ENCODE assay signal across 8 cellular contexts in genomic region chr10:92914478-92915066, GRCh38.
DNase-seq lines count a peak whose midpoint lies in the region; ATAC-seq, FAIRE-seq and TF ChIP-seq lines count a peak whose summit lies in the region.

No MANE protein-coding gene starts in this region.

- TF ChIP-seq EP300 in GM12878 (IDR thresholded peaks at IDR 0.05; ENCODE audit: borderline replicate concordance in 1 of 2, control insufficient read depth in 1 of 2, low read depth in 2 of 2, low read length in 2 of 2), result no peak

- RAD21 ChIA-PET in GM12878 (lab: Charles Lee; ENCODE audit: unreplicated experiment), result interaction anchor here (0.9 to 1.3 kb wide), 3 partner anchors 20 to 51 kb away, joined by 3 to 4 read pairs (median 3); no protein-coding TSS in a partner anchor

- H3K36me3 Mint-ChIP-seq in CD8-positive, alpha-beta memory T cell, result peaks cover 4 to 19% (median 4%) of the 10 kb centered on the region in 3 donors

- H3K27ac Mint-ChIP-seq in CD8-positive, alpha-beta memory T cell, result peak overlapping the region in 1 of 8 donors; percentile 47

- SMC1A ChIA-PET in GM12878 (lab: Charles Lee; ENCODE audit: uncharacterized antibody, unreplicated experiment), result interaction anchor here (1.1 to 1.3 kb wide), 2 partner anchors 51 to 440 kb away, joined by 3 to 6 read pairs; no protein-coding TSS in a partner anchor

- H3K27ac ChIP-seq in CD8-positive, alpha-beta memory T cell (ENCODE audit: low read depth, low read length), result no peak overlapping the region
- H3K27ac ChIP-seq in GM12878 (ENCODE audit: control insufficient read depth, insufficient read depth), result no peak overlapping the region

- H3K4me3 Mint-ChIP-seq in CD8-positive, alpha-beta memory T cell, result no peak overlapping the region

- in situ Hi-C loops in KBM-7 (cut with MboI; ENCODE audit: low pct_unique_long_range_greater_than_20kb, low sequenced_read_pairs) (no loop called here), GM12878 (cut with MboI) (no loop called here)

- DNase-seq in CD8-positive, alpha-beta memory T cell, result peak in 4 of 5 donors; percentile 9 to 24 (median 15)
- peak; percentile 61 for DNase-seq in KBM-7
- peak; percentile 56 for DNase-seq in SK-N-DZ (ENCODE audit: low spot score)
- no peak for DNase-seq in GM12878 (ENCODE audit: low read depth, low spot score)
- peak; percentile 62 for DNase-seq in stimulated activated CD4-positive, alpha-beta T cell treated with anti-CD3 and anti-CD28 coated beads, Interleukin-4, amount 100 ng/mL, for 24 hours

- H3K27me3 Mint-ChIP-seq in CD8-positive, alpha-beta memory T cell, result no peaks in the 10 kb centered on the region

- no peak overlapping the region for H2AFZ ChIP-seq in GM12878 (ENCODE audit: control insufficient read depth, low read depth, low read length)

- BruUV-seq in GM12878 (replicated peaks; lab: Mats Ljungman, UMichigan), result no TSS peak

- CTCF ChIA-PET in CD8-positive, alpha-beta memory T cell (lab: Charles Lee), result interaction anchor here (1.0 to 1.5 kb wide), 2 partner anchors 22 to 27 kb away, joined by 3 read pairs; no protein-coding TSS in a partner anchor
- CTCF ChIA-PET in GM12878 (lab: Yijun Ruan, JAX), result interaction anchor here (0.6 to 3.2 kb wide), 17 partner anchors 9 to 99 kb away, joined by 3 to 21 read pairs (median 5); no protein-coding TSS in a partner anchor

- intact Hi-C loops in GM12878 (cut with micrococcal nuclease; ENCODE audit: unreplicated experiment), result no loop called here

- H4K20me1 ChIP-seq in GM12878 (ENCODE audit: control insufficient read depth, insufficient read depth), result no peaks in the 10 kb centered on the region

- no peaks in the 10 kb centered on the region for H3K4me1 ChIP-seq in CD8-positive, alpha-beta memory T cell (ENCODE audit: insufficient read depth, low read length)
- no peaks in the 10 kb centered on the region for H3K4me1 ChIP-seq in GM12878 (ENCODE audit: control insufficient read depth, insufficient read depth, low read length)

- H3K9me3 ChIP-seq in CD8-positive, alpha-beta memory T cell (ENCODE audit: low read length), result no peaks in the 10 kb centered on the region
- H3K9me3 ChIP-seq in GM12878 (replicated peaks; ENCODE audit: control insufficient read depth, insufficient read depth, low read length), result no peaks in the 10 kb centered on the region

- no peaks in the 10 kb centered on the region for H3K79me2 ChIP-seq in GM12878 (ENCODE audit: control insufficient read depth, insufficient read depth, low read length)

- peak; percentile 77 for ATAC-seq in GM18909 (IDR thresholded peaks at IDR 0.05; ENCODE audit: poor library complexity, unreplicated experiment)
- ATAC-seq in GM12878, result peak; percentile 98
- ATAC-seq in HG02973 (IDR thresholded peaks at IDR 0.05; ENCODE audit: unreplicated experiment), result no peak

- peak; percentile 65 to 81 (median 75) for TF ChIP-seq CTCF in GM12878 (IDR thresholded peaks at IDR 0.05 in 2 of 3, conservative IDR thresholded peaks at IDR 0.05 in 1 of 3; ENCODE audit: control insufficient read depth in 2 of 3, extremely low read depth in 1 of 3, insufficient read depth in 1 of 3, low read depth in 3 of 3, low read length in 3 of 3)

- H3K4me1 Mint-ChIP-seq in CD8-positive, alpha-beta memory T cell, result peaks cover 0 to 5% (median 0%) of the 10 kb centered on the region in 3 donors

- no peak for TF ChIP-seq POLR2A in GM12878 (IDR thresholded peaks at IDR 0.05; ENCODE audit: low read depth, low read length)

- no peaks in the 10 kb centered on the region for H3K36me3 ChIP-seq in CD8-positive, alpha-beta memory T cell (ENCODE audit: insufficient read depth, low read length)
- no peaks in the 10 kb centered on the region for H3K36me3 ChIP-seq in GM12878 (ENCODE audit: control insufficient read depth in 2 of 2, insufficient read depth in 2 of 2, low read length in 1 of 2)

- no peaks in the 10 kb centered on the region for H3K9me3 Mint-ChIP-seq in CD8-positive, alpha-beta memory T cell

- peak; percentile 56 for TF ChIP-seq RAD21 in GM12878 (IDR thresholded peaks at IDR 0.05; ENCODE audit: insufficient read depth, low read depth, low read length)

- no peak overlapping the region for H3K9ac ChIP-seq in GM12878 (ENCODE audit: control insufficient read depth, insufficient read depth, low read length)

- POLR2A ChIA-PET in CD8-positive, alpha-beta memory T cell (lab: Charles Lee), result no interaction called here
- POLR2A ChIA-PET in GM12878 (lab: Charles Lee), result interaction anchor here (0.7 kb wide), 1 partner anchor 16 kb away, joined by 7 read pairs; no protein-coding TSS in a partner anchor

- no peak overlapping the region for H3K4me3 ChIP-seq in CD8-positive, alpha-beta memory T cell (ENCODE audit: low read length)
- H3K4me3 ChIP-seq in GM12878, result no peak overlapping the region

- H3K27me3 ChIP-seq in CD8-positive, alpha-beta memory T cell (ENCODE audit: insufficient read depth, low read length, poor library complexity, severe bottlenecking), result no peaks in the 10 kb centered on the region
- no peaks in the 10 kb centered on the region for H3K27me3 ChIP-seq in GM12878 (replicated peaks in 1 of 2; ENCODE audit: control insufficient read depth in 2 of 2, insufficient read depth in 2 of 2, low read length in 1 of 2)

- no peak overlapping the region for H3K4me2 ChIP-seq in GM12878 (ENCODE audit: control insufficient read depth, insufficient read depth)

- WGBS in GM12878 (ENCODE audit: insufficient coverage, insufficient replicate concordance, low lambda C conversion rate, missing lambda C conversion rate), result 45% methylated on average over 2 of the region's 2 CpGs

- FAIRE-seq in GM12878 (lab: Jason Lieb, UNC), result peak; percentile 87
- FAIRE-seq in islet of Langerhans (lab: Jason Lieb, UNC), result peak; percentile 93

TF ChIP-seq in GM12878, 131 proteins besides CTCF, POLR2A, EP300 and RAD21 (continues in another document):
- no peak for TF ChIP-seq HCFC1 (IDR thresholded peaks at IDR 0.05; ENCODE audit: low read length)
- no peak for TF ChIP-seq RELB (IDR thresholded peaks at IDR 0.05; ENCODE audit: low read depth)
- no peak for TF ChIP-seq ZNF687 (IDR thresholded peaks at IDR 0.05)
- TF ChIP-seq PKNOX1 (IDR thresholded peaks at IDR 0.05), result peak; percentile 60
- no peak for TF ChIP-seq KAT2A (conservative IDR thresholded peaks at IDR 0.05; ENCODE audit: control insufficient read depth, low read depth, low read length)
